Comparison of ENCODE assay signal across 9 cellular contexts in genomic region chr18:77055429-77056310, GRCh38.
A peak's percentile ranks its signal among the peaks of the same experiment; 100 is the strongest.
DNase-seq lines count a peak whose midpoint lies in the region; ATAC-seq and TF ChIP-seq lines count a peak whose summit lies in the region.
"Had no signal": no experiment of that assay in that cellular context is flagged by ENCODE, and none has a peak within 500 bp of the region (broad histone marks: within the 10 kb centered on the region; RNA-seq: fewer than 3 reads in every experiment).

No MANE protein-coding gene starts in this region.

- H3K4me1 ChIP-seq in adrenal gland (replicated peaks in 1 of 2) (peaks cover 4 to 39% of the 10 kb centered on the region in 2 donors), mesenchymal stem cell (ENCODE audit: control insufficient read depth, insufficient read depth, low read depth, low read length) (peaks cover 31% of the 10 kb centered on the region), urinary bladder (ENCODE audit: insufficient read depth) (peaks cover 3% of the 10 kb centered on the region)

- peaks cover 29% of the 10 kb centered on the region for H3K79me1 ChIP-seq in mesenchymal stem cell (replicated peaks; ENCODE audit: low read length, poor library complexity, severe bottlenecking)

- H3K27me3 ChIP-seq in adrenal gland (no peaks in the 10 kb centered on the region), mesenchymal stem cell (ENCODE audit: control insufficient read depth in 1 of 2, insufficient read depth in 1 of 2, low read length in 2 of 2) (no peaks in the 10 kb centered on the region)
- H3K27me3 ChIP-seq: cardiac muscle cell had no signal

- H3K9me3 ChIP-seq in adrenal gland (replicated peaks in 1 of 3) (no peaks in the 10 kb centered on the region), mesenchymal stem cell (ENCODE audit: control insufficient read depth, low read length) (no peaks in the 10 kb centered on the region)

- peak overlapping the region; percentile 22 to 58 for H3K14ac ChIP-seq in mesenchymal stem cell (ENCODE audit: low read length in 2 of 2)

- peak overlapping the region; percentile 82 to 90 for H3K4ac ChIP-seq in mesenchymal stem cell (ENCODE audit: low read depth in 1 of 2, low read length in 2 of 2)

- H3K4me3 ChIP-seq in adrenal gland: no peak overlapping the region
- no peak overlapping the region for H3K4me3 ChIP-seq in mesenchymal stem cell (ENCODE audit: insufficient read depth in 1 of 2, low read depth in 1 of 2, low read length in 2 of 2)
- H3K4me3 ChIP-seq in urinary bladder (ENCODE audit: low read depth, low read length): no peak overlapping the region
- H3K4me3 ChIP-seq: cardiac muscle cell had no signal

- no peak for ATAC-seq in GM18867 (IDR thresholded peaks at IDR 0.05; ENCODE audit: unreplicated experiment)

- no peak overlapping the region for H3K23ac ChIP-seq in mesenchymal stem cell (ENCODE audit: low read length in 2 of 2)

- peak overlapping the region; percentile 30 for H3K4me2 ChIP-seq in mesenchymal stem cell (ENCODE audit: low read length, poor library complexity, severe bottlenecking)

- H3K4me3 Mint-ChIP-seq in activated naive CD4-positive, alpha-beta T cell treated with anti-CD3 and anti-CD28 coated beads for 36 hours: peak overlapping the region; percentile 78

- H3K18ac ChIP-seq in mesenchymal stem cell (ENCODE audit: low read depth in 1 of 2, low read length in 2 of 2): peak overlapping the region; percentile 93 to 98

- peak overlapping the region; percentile 26 to 96 (median 77) for H3K27ac ChIP-seq in adrenal gland
- H3K27ac ChIP-seq in mesenchymal stem cell (ENCODE audit: low read length, poor library complexity, severe bottlenecking): peak overlapping the region; percentile 96
- peak overlapping the region; percentile 85 for H3K27ac ChIP-seq in urinary bladder (ENCODE audit: low read depth)
- H3K27ac ChIP-seq: cardiac muscle cell had no signal

- WGBS in adrenal gland, 4 donors: 51 to 68% (median 58%) methylated on average over 10 to 16 of the region's 16 CpGs
- WGBS in mesenchymal stem cell: 90% methylated on average over 16 of the region's 16 CpGs
- 66% methylated on average over 16 of the region's 16 CpGs for WGBS in urinary bladder

- H2AK5ac ChIP-seq in mesenchymal stem cell (ENCODE audit: low read length, severe bottlenecking): peak overlapping the region; percentile 92

- peak overlapping the region; percentile 93 for H4K91ac ChIP-seq in mesenchymal stem cell (ENCODE audit: low read length)

- intact Hi-C loops in activated naive CD4-positive, alpha-beta T cell treated with anti-CD3 and anti-CD28 coated beads for 36 hours (cut with micrococcal nuclease): loop anchor here (1.0 to 2.0 kb wide), 6 partner anchors 13 to 253 kb away; partner anchors contain the start of gene ZNF236
- intact Hi-C loops in adrenal gland (cut with DNase I): no loop called here

- H2BK12ac ChIP-seq in mesenchymal stem cell (ENCODE audit: low read length in 2 of 2): peak overlapping the region; percentile 88 to 97

- no peaks in the 10 kb centered on the region for H3K36me3 ChIP-seq in adrenal gland (replicated peaks in 1 of 2)
- peaks cover 13 to 15% of the 10 kb centered on the region in 2 experiments for H3K36me3 ChIP-seq in mesenchymal stem cell (ENCODE audit: control insufficient read depth in 1 of 2, insufficient read depth in 2 of 2, low read depth in 1 of 2, low read length in 2 of 2)
- no peaks in the 10 kb centered on the region for H3K36me3 ChIP-seq in urinary bladder (ENCODE audit: insufficient read depth)
- H3K36me3 ChIP-seq: cardiac muscle cell had no signal

- H3K27me3 Mint-ChIP-seq in activated naive CD4-positive, alpha-beta T cell treated with anti-CD3 and anti-CD28 coated beads for 36 hours (ENCODE audit: low read depth): no peaks in the 10 kb centered on the region

- peak overlapping the region; percentile 82 for H2BK15ac ChIP-seq in mesenchymal stem cell (ENCODE audit: low read depth, poor library complexity, severe bottlenecking)

- no peak for TF ChIP-seq POLR2A in adrenal gland (IDR thresholded peaks at IDR 0.05)

- no peak for TF ChIP-seq CTCF in adrenal gland (IDR thresholded peaks at IDR 0.05)

- no peak overlapping the region for H2AFZ ChIP-seq in mesenchymal stem cell (ENCODE audit: low read depth, low read length)

- peak overlapping the region; percentile 93 for H3K27ac Mint-ChIP-seq in activated naive CD4-positive, alpha-beta T cell treated with anti-CD3 and anti-CD28 coated beads for 36 hours

- peak; percentile 41 for DNase-seq in activated naive CD4-positive, alpha-beta T cell treated with anti-CD3 and anti-CD28 coated beads for 36 hours
- no peak for DNase-seq in activated naive CD4-positive, alpha-beta T cell treated with anti-CD3 and anti-CD28 coated beads, Interleukin-2, amount 50 U/mL, for 16 hours
- DNase-seq in adrenal gland (peak in 1 of 7 donors; percentile 21), mesenchymal stem cell (peak; percentile 56), NCI-H446 (lab: John Stamatoyannopoulos, UW) (no peak), HUDEP-2 (lab: John Stamatoyannopoulos, UW; ENCODE audit: unreplicated experiment in 76 of 76) (no peak)

- peak overlapping the region; percentile 96 for H2BK120ac ChIP-seq in mesenchymal stem cell (ENCODE audit: low read depth, low read length)

- no peaks in the 10 kb centered on the region for H3K9me3 Mint-ChIP-seq in activated naive CD4-positive, alpha-beta T cell treated with anti-CD3 and anti-CD28 coated beads for 36 hours

- peak overlapping the region; percentile 98 for H4K8ac ChIP-seq in mesenchymal stem cell (ENCODE audit: low read length)

- peaks cover 10% of the 10 kb centered on the region for H3K36me3 Mint-ChIP-seq in activated naive CD4-positive, alpha-beta T cell treated with anti-CD3 and anti-CD28 coated beads for 36 hours (ENCODE audit: low read depth)

- H3K9ac ChIP-seq in mesenchymal stem cell (ENCODE audit: low read length): peak overlapping the region; percentile 73

- peak overlapping the region; percentile 80 for H2BK5ac ChIP-seq in mesenchymal stem cell (ENCODE audit: low read depth, low read length, poor library complexity, severe bottlenecking)

- CTCF ChIA-PET in activated naive CD4-positive, alpha-beta T cell treated with anti-CD3 and anti-CD28 coated beads for 36 hours (lab: Charles Lee): interaction anchor here (0.6 to 7.8 kb wide), 6 partner anchors 12 to 156 kb away, joined by 3 to 71 read pairs (median 4); no protein-coding TSS in a partner anchor

- H3K4me1 Mint-ChIP-seq in activated naive CD4-positive, alpha-beta T cell treated with anti-CD3 and anti-CD28 coated beads for 36 hours (ENCODE audit: low read depth): peaks cover 54% of the 10 kb centered on the region

Comparison
In these comparisons a context has a peak if more than half of its experiments do, and no peak if none do; other contexts are left out.
1. DNase-seq: peak in activated naive CD4-positive, alpha-beta T cell treated with anti-CD3 and anti-CD28 coated beads for 36 hours (single experiment) and mesenchymal stem cell (single experiment); none in activated naive CD4-positive, alpha-beta T cell treated with anti-CD3 and anti-CD28 coated beads, Interleukin-2, amount 50 U/mL, for 16 hours (single experiment), NCI-H446 (0 of 2) and HUDEP-2 (0 of 76).
2. Peak in every context shown above with its lines, with median percentiles within 50 percentile points of each other: H3K27ac ChIP-seq.